In the genomic region with DNA sequence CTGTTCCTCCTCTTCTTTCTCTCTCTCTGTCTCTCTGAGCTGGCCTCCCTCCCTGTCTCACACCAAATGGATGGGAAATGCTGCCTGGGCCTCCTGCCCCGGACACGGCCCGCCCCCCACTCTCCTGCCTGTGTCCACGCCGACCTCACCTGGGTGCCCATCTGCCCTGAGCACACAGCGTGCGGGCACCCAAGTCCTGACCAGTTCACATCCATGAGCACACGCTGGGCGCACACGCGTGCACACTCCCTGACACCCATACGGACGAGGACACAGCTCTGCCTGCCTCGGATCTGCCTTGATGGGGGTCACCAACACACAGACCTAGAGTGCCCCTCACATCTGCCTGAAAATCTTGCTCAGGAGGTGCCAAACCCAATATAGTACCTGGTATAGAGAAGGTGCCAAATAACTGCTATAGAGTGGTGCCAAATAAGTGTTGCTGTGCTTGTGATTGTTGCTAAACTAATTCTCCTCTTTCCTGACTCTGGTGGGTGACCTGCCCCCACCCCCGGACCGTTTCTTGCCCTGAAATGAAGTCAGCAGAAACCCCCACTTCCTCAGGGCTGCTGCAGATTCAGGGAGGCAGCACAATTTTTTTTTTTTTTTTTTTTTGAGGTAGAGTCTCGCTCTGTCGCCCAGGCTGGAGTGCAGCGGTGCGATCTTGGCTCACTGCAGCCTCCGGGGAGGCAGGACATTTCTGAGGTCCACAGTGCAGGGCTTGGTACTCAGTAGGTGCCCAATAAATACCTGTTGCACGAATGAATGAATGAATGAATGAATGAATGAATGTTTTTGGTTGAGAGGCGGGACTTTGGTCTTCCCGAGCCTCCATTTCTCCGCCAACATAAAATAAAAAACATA, we compare ENCODE assay signal across 10 cellular contexts. TPM values are rescaled to one million over a fixed set of nuclear protein-coding genes. Genes with fewer than 3 reads are reported as not detected.
A peak's percentile ranks its signal among the peaks of the same experiment; 100 is the strongest.
DNase-seq lines count a peak whose midpoint lies in the region; ATAC-seq, FAIRE-seq and TF ChIP-seq lines count a peak whose summit lies in the region.
"Had no signal": no experiment of that assay in that cellular context is flagged by ENCODE, and none has a peak within 500 bp of the region (broad histone marks: within the 10 kb centered on the region; RNA-seq: fewer than 3 reads in every experiment).

No MANE protein-coding gene starts in this region.

- H3K4me3 ChIP-seq in astrocyte (ENCODE audit: insufficient read depth, low read depth, low read length), result no peak overlapping the region
- peak overlapping the region in 1 of 2 donors; percentile 82 for H3K4me3 ChIP-seq in left lung

- intact Hi-C loops in left lung (cut with DNase I), result no loop called here
- intact Hi-C loops in left colon (cut with DNase I, micrococcal nuclease), result loop anchor here in 1 of 2 donors (10.0 kb wide), 1 partner anchor 54 kb away; no protein-coding TSS in a partner anchor

- ATAC-seq in left lung (no peak), left colon (no peak), HG03442 (IDR thresholded peaks at IDR 0.05; ENCODE audit: unreplicated experiment) (no peak)
- ATAC-seq in stimulated activated memory B cell treated with anti-CD40 and anti-IgM and Interleukin-4, amounts not matched to agents 10 μg/mL and 1 μg/mL and 100 μg/mL, for 72 hours, result peak; percentile 39

- peaks cover 92% of the 10 kb centered on the region for H3K79me2 ChIP-seq in astrocyte (ENCODE audit: insufficient read depth, low read length)

- H3K27me3 ChIP-seq in astrocyte (ENCODE audit: insufficient read depth, low read length) (no peaks in the 10 kb centered on the region), left lung (no peaks in the 10 kb centered on the region)

- peaks cover 80% of the 10 kb centered on the region for H4K20me1 ChIP-seq in astrocyte (ENCODE audit: insufficient read depth, low read length)

- H3K27ac Mint-ChIP-seq in astrocyte (ENCODE audit: unreplicated experiment), result no peak overlapping the region
- peak overlapping the region; percentile 50 for H3K27ac Mint-ChIP-seq in stimulated activated memory B cell treated with anti-CD40 and anti-IgM and Interleukin-4, amounts not matched to agents 10 μg/mL and 1 μg/mL and 100 μg/mL, for 72 hours

- no peak overlapping the region for H3K27ac ChIP-seq in astrocyte (ENCODE audit: low read depth, low read length)
- H3K27ac ChIP-seq in left lung, result peak overlapping the region; percentile 90 to 92

- H3K36me3 Mint-ChIP-seq in astrocyte (ENCODE audit: low read depth, unreplicated experiment), result peaks cover 4% of the 10 kb centered on the region
- peaks cover 7% of the 10 kb centered on the region for H3K36me3 Mint-ChIP-seq in stimulated activated memory B cell treated with anti-CD40 and anti-IgM and Interleukin-4, amounts not matched to agents 10 μg/mL and 1 μg/mL and 100 μg/mL, for 72 hours

- H3K9me3 ChIP-seq in astrocyte (ENCODE audit: insufficient read depth, low read depth, low read length) (no peaks in the 10 kb centered on the region), left lung (no peaks in the 10 kb centered on the region)

- no peak overlapping the region for H2AFZ ChIP-seq in astrocyte (ENCODE audit: low read depth, low read length)

- H3K9ac ChIP-seq in astrocyte (ENCODE audit: low read length), result peak overlapping the region; percentile 92

- TF ChIP-seq POLR2A in GM12891 (IDR thresholded peaks at IDR 0.05; ENCODE audit: low read depth, low read length), result no peak

- H3K4me1 ChIP-seq in astrocyte (ENCODE audit: insufficient read depth, low read length), result peaks cover 49% of the 10 kb centered on the region
- H3K4me1 ChIP-seq in left lung, result peaks cover 17 to 76% of the 10 kb centered on the region in 2 donors

- H3K4me3 Mint-ChIP-seq in astrocyte (ENCODE audit: unreplicated experiment), result peak overlapping the region; percentile 78
- H3K4me3 Mint-ChIP-seq in stimulated activated memory B cell treated with anti-CD40 and anti-IgM and Interleukin-4, amounts not matched to agents 10 μg/mL and 1 μg/mL and 100 μg/mL, for 72 hours, result peak overlapping the region; percentile 37

- peaks cover 27% of the 10 kb centered on the region for H3K27me3 Mint-ChIP-seq in astrocyte (ENCODE audit: low read depth, unreplicated experiment)
- H3K27me3 Mint-ChIP-seq in stimulated activated memory B cell treated with anti-CD40 and anti-IgM and Interleukin-4, amounts not matched to agents 10 μg/mL and 1 μg/mL and 100 μg/mL, for 72 hours, result peaks cover 10% of the 10 kb centered on the region

- H3K9me3 Mint-ChIP-seq in astrocyte (ENCODE audit: unreplicated experiment), result no peaks in the 10 kb centered on the region
- H3K9me3 Mint-ChIP-seq in stimulated activated memory B cell treated with anti-CD40 and anti-IgM and Interleukin-4, amounts not matched to agents 10 μg/mL and 1 μg/mL and 100 μg/mL, for 72 hours, result no peaks in the 10 kb centered on the region

- DNase-seq in GM12891 (ENCODE audit: insufficient read length, low spot score), result no peak
- DNase-seq in astrocyte (ENCODE audit: low read depth), result no peak
- no peak for DNase-seq in left lung
- DNase-seq in left colon, result no peak
- no peak for DNase-seq in stimulated activated CD4-positive, alpha-beta T cell treated with anti-CD3 and anti-CD28 coated beads, Interleukin-12 subunit alpha, Interleukin-12 subunit beta, amount 100 ng/mL, for 4 hours
- no peak for DNase-seq in SKM-1 (lab: John Stamatoyannopoulos, UW; ENCODE audit: unreplicated experiment)
- DNase-seq: amniotic stem cell, DND-41 had no signal

- H3K4me2 ChIP-seq in astrocyte (ENCODE audit: low read length), result peak overlapping the region; percentile 88

- TF ChIP-seq CTCF in astrocyte (IDR thresholded peaks at IDR 0.05; ENCODE audit: insufficient read depth, low read depth, low read length), result no peak
- no peak for TF ChIP-seq CTCF in left lung (IDR thresholded peaks at IDR 0.05)

- peak; percentile 28 for FAIRE-seq in GM12891 (lab: Jason Lieb, UNC)
- no peak for FAIRE-seq in astrocyte (lab: Jason Lieb, UNC)

- H3K36me3 ChIP-seq in astrocyte (ENCODE audit: insufficient read depth, low read length), result peaks cover 3% of the 10 kb centered on the region
- H3K36me3 ChIP-seq in left lung, result no peaks in the 10 kb centered on the region

- peaks cover 30% of the 10 kb centered on the region for H3K4me1 Mint-ChIP-seq in astrocyte (ENCODE audit: low read depth, unreplicated experiment)
- peaks cover 56% of the 10 kb centered on the region for H3K4me1 Mint-ChIP-seq in stimulated activated memory B cell treated with anti-CD40 and anti-IgM and Interleukin-4, amounts not matched to agents 10 μg/mL and 1 μg/mL and 100 μg/mL, for 72 hours

TF ChIP-seq in GM12891, 5 proteins besides CTCF, POLR2A, EP300 and RAD21:
- peak; percentile 77 for TF ChIP-seq PAX5 (IDR thresholded peaks at IDR 0.05; ENCODE audit: insufficient read depth, low read length, severe bottlenecking)
- TF ChIP-seq POU2F2 (IDR thresholded peaks at IDR 0.05; ENCODE audit: low read depth, low read length), result no peak
- TF ChIP-seq SPI1 (IDR thresholded peaks at IDR 0.05; ENCODE audit: low read depth, low read length), result peak; percentile 58
- no peak for TF ChIP-seq POLR2AphosphoS5 (IDR thresholded peaks at IDR 0.05; ENCODE audit: low read depth, low read length)
- no peak for TF ChIP-seq TAF1 (IDR thresholded peaks at IDR 0.05; ENCODE audit: low read depth, low read length)

RNA-seq across cellular contexts. Expression of a gene that starts 4.6 kb away (rescaled TPM):
- 7.2 TPM for polyA plus RNA-seq in GM12891 (2012; ENCODE audit: low read depth, missing spikeins)
- total RNA-seq in astrocyte (38.3 and 49.8 TPM in 2 replicates), left lung (100 to 1,000 TPM; 138 to 163 TPM), left colon (10 to 100 TPM; 52.4 to 57.8 TPM)
